14 cellular contexts compared by ENCODE assay signal in genomic region chr7:93530701-93531100, GRCh38. TPM values are rescaled to one million over a fixed set of nuclear protein-coding genes. Genes with fewer than 3 reads are reported as not detected.
DNase-seq lines count a peak whose midpoint lies in the region; TF ChIP-seq lines count a peak whose summit lies in the region.
"Had no signal": no experiment of that assay in that cellular context is flagged by ENCODE, and none has a peak within 500 bp of the region (broad histone marks: within the 10 kb centered on the region; RNA-seq: fewer than 3 reads in every experiment).

No MANE protein-coding gene starts in this region.

- H3K27ac Mint-ChIP-seq in endodermal cell = no peak overlapping the region
- no peak overlapping the region for H3K27ac Mint-ChIP-seq in activated T-helper 1 cell treated with anti-CD3 and anti-CD28 coated beads, Interleukin-12 subunit alpha, Interleukin-12 subunit beta, Interleukin-2, Interleukin-4 antibody, amounts not matched to agents 30 ng/mL and 10 ng/mL and 1 ng/mL, durations not matched to agents 14 hours and 24 hours and 36 hours
- H3K27ac Mint-ChIP-seq: CD14-positive monocyte; CD8-positive, alpha-beta T cell had no signal

- no peak overlapping the region for H3K4me2 ChIP-seq in Karpas-422 (ENCODE audit: low read depth, low read length, poor library complexity, severe bottlenecking)

- no peak overlapping the region for H2AFZ ChIP-seq in Karpas-422 (ENCODE audit: low read length)

- H3K36me3 ChIP-seq in Karpas-422 (ENCODE audit: insufficient read depth, low read length) (no peaks in the 10 kb centered on the region), endodermal cell (ENCODE audit: control insufficient read depth, insufficient read depth, low read length) (no peaks in the 10 kb centered on the region)
- H3K36me3 ChIP-seq: BE2C, HAP-1 had no signal

- H3K27me3 ChIP-seq in Karpas-422 (ENCODE audit: low read length) = no peaks in the 10 kb centered on the region
- no peaks in the 10 kb centered on the region for H3K27me3 ChIP-seq in endodermal cell (ENCODE audit: control insufficient read depth, insufficient read depth, low read length, poor library complexity, severe bottlenecking)
- H3K27me3 ChIP-seq: BE2C had no signal

- no peaks in the 10 kb centered on the region for H3K79me2 ChIP-seq in Karpas-422 (ENCODE audit: low read length)

- H3K36me3 Mint-ChIP-seq in endodermal cell (ENCODE audit: low read depth) = no peaks in the 10 kb centered on the region
- no peaks in the 10 kb centered on the region for H3K36me3 Mint-ChIP-seq in activated T-helper 1 cell treated with anti-CD3 and anti-CD28 coated beads, Interleukin-12 subunit alpha, Interleukin-12 subunit beta, Interleukin-2, Interleukin-4 antibody, amounts not matched to agents 30 ng/mL and 10 ng/mL and 1 ng/mL, durations not matched to agents 14 hours and 24 hours and 36 hours (ENCODE audit: low read depth)
- H3K36me3 Mint-ChIP-seq: CD14-positive monocyte; CD8-positive, alpha-beta T cell had no signal

- no peaks in the 10 kb centered on the region for H4K20me1 ChIP-seq in Karpas-422 (ENCODE audit: insufficient read depth, low read depth, low read length)

- H3K4me1 Mint-ChIP-seq in endodermal cell = peaks cover 3% of the 10 kb centered on the region
- H3K4me1 Mint-ChIP-seq in activated T-helper 1 cell treated with anti-CD3 and anti-CD28 coated beads, Interleukin-12 subunit alpha, Interleukin-12 subunit beta, Interleukin-2, Interleukin-4 antibody, amounts not matched to agents 30 ng/mL and 10 ng/mL and 1 ng/mL, durations not matched to agents 14 hours and 24 hours and 36 hours (ENCODE audit: low read depth) = no peaks in the 10 kb centered on the region
- H3K4me1 Mint-ChIP-seq: CD14-positive monocyte had no signal

- H3K4me1 ChIP-seq in Karpas-422 (ENCODE audit: low read length) = peaks cover 3% of the 10 kb centered on the region; the same call in 1 of the 2 replicates
- H3K4me1 ChIP-seq in endodermal cell (ENCODE audit: control insufficient read depth, insufficient read depth, low read length) = no peaks in the 10 kb centered on the region
- H3K4me1 ChIP-seq: BE2C, HAP-1 had no signal

- H3K27me3 Mint-ChIP-seq in endodermal cell (ENCODE audit: insufficient read depth) = no peaks in the 10 kb centered on the region
- no peaks in the 10 kb centered on the region for H3K27me3 Mint-ChIP-seq in activated T-helper 1 cell treated with anti-CD3 and anti-CD28 coated beads, Interleukin-12 subunit alpha, Interleukin-12 subunit beta, Interleukin-2, Interleukin-4 antibody, amounts not matched to agents 30 ng/mL and 10 ng/mL and 1 ng/mL, durations not matched to agents 14 hours and 24 hours and 36 hours (ENCODE audit: insufficient read depth)

- H3K27ac ChIP-seq in Karpas-422 (ENCODE audit: low read length) (no peak overlapping the region), endodermal cell (ENCODE audit: low read depth, low read length) (peak overlapping the region; percentile 16)

- H3K4me3 Mint-ChIP-seq in endodermal cell = no peak overlapping the region
- H3K4me3 Mint-ChIP-seq in activated T-helper 1 cell treated with anti-CD3 and anti-CD28 coated beads, Interleukin-12 subunit alpha, Interleukin-12 subunit beta, Interleukin-2, Interleukin-4 antibody, amounts not matched to agents 30 ng/mL and 10 ng/mL and 1 ng/mL, durations not matched to agents 14 hours and 24 hours and 36 hours = no peak overlapping the region
- H3K4me3 Mint-ChIP-seq: CD14-positive monocyte; CD8-positive, alpha-beta T cell had no signal

- no peaks in the 10 kb centered on the region for H3K9me2 ChIP-seq in Karpas-422 (replicated peaks; ENCODE audit: insufficient read depth, low read length)

- DNase-seq in DMS 273 (lab: John Stamatoyannopoulos, UW; ENCODE audit: unreplicated experiment) (peak; percentile 86), Karpas-422 (peak; percentile 43), NCI-H2171 treated with DMSO at 0.1 percent for 48 hours (lab: John Stamatoyannopoulos, UW) (peak; percentile 59), endodermal cell (no peak), AG08395 (ENCODE audit: low spot score) (no peak), NCI-H748 treated with DMSO at 0.1 percent for 48 hours (lab: John Stamatoyannopoulos, UW) (no peak)
- no peak for DNase-seq in activated T-helper 1 cell treated with anti-CD3 and anti-CD28 coated beads, Interleukin-12 subunit alpha, Interleukin-12 subunit beta, Interleukin-2, Interleukin-4 antibody, amounts not matched to agents 30 ng/mL and 10 ng/mL and 1 ng/mL, durations not matched to agents 14 hours and 24 hours and 36 hours (ENCODE audit: low spot score)
- DNase-seq: BE2C; CD8-positive, alpha-beta T cell; COR-L47; DMS53; GF-D8 had no signal

- TF ChIP-seq CTCF in endodermal cell (conservative IDR thresholded peaks at IDR 0.05) = no peak

- no peaks in the 10 kb centered on the region for H3K9me3 ChIP-seq in Karpas-422 (ENCODE audit: low read length)
- no peaks in the 10 kb centered on the region for H3K9me3 ChIP-seq in endodermal cell (ENCODE audit: control insufficient read depth, low read length)
- H3K9me3 ChIP-seq: BE2C, HAP-1 had no signal

- H3K9ac ChIP-seq in Karpas-422 (ENCODE audit: low read length) (no peak overlapping the region), endodermal cell (ENCODE audit: extremely low read depth, low read length, poor library complexity, severe bottlenecking) (no peak overlapping the region)

- no peak overlapping the region for H3K4me3 ChIP-seq in Karpas-422 (ENCODE audit: low read length)
- no peak overlapping the region for H3K4me3 ChIP-seq in endodermal cell (ENCODE audit: low read length)
- H3K4me3 ChIP-seq: HAP-1 had no signal

- no peaks in the 10 kb centered on the region for H3K9me3 Mint-ChIP-seq in endodermal cell
- H3K9me3 Mint-ChIP-seq in activated T-helper 1 cell treated with anti-CD3 and anti-CD28 coated beads, Interleukin-12 subunit alpha, Interleukin-12 subunit beta, Interleukin-2, Interleukin-4 antibody, amounts not matched to agents 30 ng/mL and 10 ng/mL and 1 ng/mL, durations not matched to agents 14 hours and 24 hours and 36 hours = no peaks in the 10 kb centered on the region
- H3K9me3 Mint-ChIP-seq: CD8-positive, alpha-beta T cell had no signal

- intact Hi-C loops in activated T-helper 1 cell treated with anti-CD3 and anti-CD28 coated beads, Interleukin-12 subunit alpha, Interleukin-12 subunit beta, Interleukin-2, Interleukin-4 antibody, amounts not matched to agents 30 ng/mL and 10 ng/mL and 1 ng/mL, durations not matched to agents 14 hours and 24 hours and 36 hours (cut with micrococcal nuclease) = no loop called here

RNA-seq across cellular contexts. Expression of gene CALCR, which starts 43.8 kb away (rescaled TPM):
- not detected in 2 replicates for total RNA-seq in Karpas-422 (2014; rRNA removed; shearing (Covaris generic); ENCODE audit: low replicate concordance)
- total RNA-seq in endodermal cell = 10 to 100 TPM; 16.8 to 17.1 TPM
- polyA plus RNA-seq in endodermal cell (2013, experiment 1 of 2) = 1.8 TPM
- 2.6 TPM for polyA plus RNA-seq in endodermal cell (2013, experiment 2 of 2)
- not detected in 2 replicates for total RNA-seq in activated T-helper 1 cell treated with anti-CD3 and anti-CD28 coated beads, Interleukin-12 subunit alpha, Interleukin-12 subunit beta, Interleukin-2, Interleukin-4 antibody, amounts not matched to agents 30 ng/mL and 10 ng/mL and 1 ng/mL, durations not matched to agents 14 hours and 24 hours and 36 hours
- total RNA-seq: CD8-positive, alpha-beta T cell had no signal
- polyA plus RNA-seq: CD14-positive monocyte had no signal

Comparison
In these comparisons a context has a peak if more than half of its experiments do, and no peak if none do; other contexts are left out.
1. DNase-seq: peak in DMS 273 (single experiment), Karpas-422 (single experiment) and NCI-H2171 treated with DMSO at 0.1 percent for 48 hours (single experiment); none in endodermal cell (single experiment), activated T-helper 1 cell treated with anti-CD3 and anti-CD28 coated beads, Interleukin-12 subunit alpha, Interleukin-12 subunit beta, Interleukin-2, Interleukin-4 antibody, amounts not matched to agents 30 ng/mL and 10 ng/mL and 1 ng/mL, durations not matched to agents 14 hours and 24 hours and 36 hours (single experiment), AG08395 (single experiment) and NCI-H748 treated with DMSO at 0.1 percent for 48 hours (single experiment).
2. RNA of gene CALCR, which starts 43.8 kb away (total RNA-seq): 16.8 to 17.1 TPM in endodermal cell; not detected in Karpas-422 and not detected in activated T-helper 1 cell treated with anti-CD3 and anti-CD28 coated beads, Interleukin-12 subunit alpha, Interleukin-12 subunit beta, Interleukin-2, Interleukin-4 antibody, amounts not matched to agents 30 ng/mL and 10 ng/mL and 1 ng/mL, durations not matched to agents 14 hours and 24 hours and 36 hours; every median in the first group is over 10 times any median in the second.